In the genomic region with DNA sequence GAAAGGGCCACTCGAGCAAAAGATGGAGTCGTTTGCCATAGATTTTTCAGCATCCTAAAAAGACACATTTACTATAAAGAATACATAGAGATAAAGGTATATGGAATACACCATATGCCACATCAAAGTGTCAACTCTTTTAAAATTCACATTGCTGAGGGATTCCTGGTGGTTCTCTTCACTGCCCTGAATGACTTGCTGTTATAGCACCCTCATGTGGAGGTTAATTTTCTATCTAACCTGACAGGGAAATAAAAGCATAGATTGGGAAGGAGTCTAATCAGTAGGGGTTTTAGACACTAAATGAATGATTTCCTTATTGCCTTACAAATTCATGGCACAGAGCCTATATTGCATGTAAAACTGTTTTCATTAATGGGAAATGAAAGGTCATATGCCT, we compare ENCODE assay signal across 10 cellular contexts. TPM values are rescaled to one million over a fixed set of nuclear protein-coding genes. Genes with fewer than 3 reads are reported as not detected.
A peak's percentile ranks its signal among the peaks of the same experiment; 100 is the strongest.
DNase-seq lines count a peak whose midpoint lies in the region; ATAC-seq and TF ChIP-seq lines count a peak whose summit lies in the region.
"Had no signal": no experiment of that assay in that cellular context is flagged by ENCODE, and none has a peak within 500 bp of the region (broad histone marks: within the 10 kb centered on the region; RNA-seq: fewer than 3 reads in every experiment).

No MANE protein-coding gene starts in this region.

- no peaks in the 10 kb centered on the region for H3K36me3 ChIP-seq in breast epithelium
- H3K36me3 ChIP-seq in smooth muscle cell (ENCODE audit: low read depth): no peaks in the 10 kb centered on the region
- no peaks in the 10 kb centered on the region for H3K36me3 ChIP-seq in esophagus muscularis mucosa

- H3K79me2 ChIP-seq in smooth muscle cell (ENCODE audit: low read depth): no peaks in the 10 kb centered on the region

- no peak overlapping the region for H3K4me3 Mint-ChIP-seq in MCF 10A (ENCODE audit: unreplicated experiment)

- H3K9me3 ChIP-seq in breast epithelium (no peaks in the 10 kb centered on the region), smooth muscle cell (replicated peaks; ENCODE audit: low read depth) (no peaks in the 10 kb centered on the region), esophagus muscularis mucosa (no peaks in the 10 kb centered on the region)

- POLR2A ChIA-PET in MCF 10A (lab: Yijun Ruan, JAX): no interaction called here

- CTCF ChIA-PET in MCF 10A (lab: Yijun Ruan, JAX): no interaction called here

- H3K4me1 ChIP-seq in breast epithelium (no peaks in the 10 kb centered on the region), smooth muscle cell (ENCODE audit: low read depth) (no peaks in the 10 kb centered on the region), esophagus muscularis mucosa (peaks cover 0 to 13% (median 9%) of the 10 kb centered on the region in 4 donors)

- intact Hi-C loops in MCF 10A (cut with micrococcal nuclease): loop anchor here (2.0 to 5.0 kb wide), 2 partner anchors 199 to 312 kb away; no protein-coding TSS in a partner anchor
- intact Hi-C loops in breast epithelium (cut with DNase I; ENCODE audit: low total_unique reads): no loop called here
- intact Hi-C loops in esophagus muscularis mucosa (cut with DNase I): no loop called here

- peak overlapping the region; percentile 42 for H3K27ac Mint-ChIP-seq in MCF 10A (ENCODE audit: low read depth, unreplicated experiment)

- TF ChIP-seq POLR2A in breast epithelium (IDR thresholded peaks at IDR 0.05) (no peak), esophagus muscularis mucosa (IDR thresholded peaks at IDR 0.05; ENCODE audit: low read depth) (no peak)

- H3K4me2 ChIP-seq in smooth muscle cell: no peak overlapping the region

- H4K20me1 ChIP-seq in smooth muscle cell (ENCODE audit: low read depth): no peaks in the 10 kb centered on the region

- no peaks in the 10 kb centered on the region for H3K27me3 Mint-ChIP-seq in MCF 10A (ENCODE audit: insufficient read depth, unreplicated experiment)

- DNase-seq in MCF 10A (ENCODE audit: unreplicated experiment) (peak; percentile 36), breast epithelium (ENCODE audit: low spot score in 2 of 2) (no peak), NCI-H2196 (lab: John Stamatoyannopoulos, UW; ENCODE audit: unreplicated experiment) (peak; percentile 23), dermis blood vessel endothelial cell (peak; percentile 30), smooth muscle cell (lab: John Stamatoyannopoulos, UW; ENCODE audit: unreplicated experiment) (no peak), esophagus muscularis mucosa (ENCODE audit: extremely low spot score) (no peak), T-helper 9 cell (no peak)
- DNase-seq: NCI-H1048 had no signal

- H3K4me1 Mint-ChIP-seq in MCF 10A (ENCODE audit: insufficient read depth, unreplicated experiment): no peaks in the 10 kb centered on the region

- no TSS peak for BruUV-seq in MCF 10A (replicated peaks; lab: Mats Ljungman, UMichigan)

- 60% methylated on average over 2 of the region's 2 CpGs for WGBS in smooth muscle cell (ENCODE audit: low lambda C conversion rate)
- WGBS in esophagus muscularis mucosa: 78% methylated on average over 2 of the region's 2 CpGs

- H3K27ac ChIP-seq in breast epithelium (no peak overlapping the region), smooth muscle cell (ENCODE audit: low read depth) (no peak overlapping the region), esophagus muscularis mucosa (replicated peaks in 1 of 4) (no peak overlapping the region)

- peak; percentile 18 for TF ChIP-seq CTCF in MCF 10A (IDR thresholded peaks at IDR 0.05; ENCODE audit: unreplicated experiment)
- TF ChIP-seq CTCF in breast epithelium (IDR thresholded peaks at IDR 0.05): no peak
- TF ChIP-seq CTCF in smooth muscle cell (IDR thresholded peaks at IDR 0.05; ENCODE audit: borderline replicate concordance, insufficient read depth, poor library complexity, severe bottlenecking): peak; percentile 18
- TF ChIP-seq CTCF in esophagus muscularis mucosa (IDR thresholded peaks at IDR 0.05): peak in 1 of 3 experiments; percentile 11

- H3K36me3 Mint-ChIP-seq in MCF 10A (ENCODE audit: insufficient read depth, unreplicated experiment): no peaks in the 10 kb centered on the region

- no peak overlapping the region for H2AFZ ChIP-seq in smooth muscle cell (ENCODE audit: low read depth)

- no peaks in the 10 kb centered on the region for H3F3A ChIP-seq in smooth muscle cell (ENCODE audit: low read depth)

- no peaks in the 10 kb centered on the region for H3K27me3 ChIP-seq in breast epithelium
- H3K27me3 ChIP-seq in smooth muscle cell (ENCODE audit: low read depth): peaks cover 10% of the 10 kb centered on the region
- H3K27me3 ChIP-seq in esophagus muscularis mucosa: no peaks in the 10 kb centered on the region

- H3K4me3 ChIP-seq in breast epithelium: no peak overlapping the region
- H3K4me3 ChIP-seq in smooth muscle cell: no peak overlapping the region
- no peak overlapping the region for H3K4me3 ChIP-seq in esophagus muscularis mucosa

- no peak overlapping the region for H3K9ac ChIP-seq in smooth muscle cell (ENCODE audit: low read depth)

- no peak for TF ChIP-seq EP300 in esophagus muscularis mucosa (IDR thresholded peaks at IDR 0.05)

- ATAC-seq in HG02623 (IDR thresholded peaks at IDR 0.05; ENCODE audit: unreplicated experiment): no peak
- ATAC-seq: esophagus mucosa had no signal

- H3K9me3 Mint-ChIP-seq in MCF 10A (ENCODE audit: unreplicated experiment): no peaks in the 10 kb centered on the region

RNA-seq across cellular contexts. Expression of a gene that starts 25.9 kb away (rescaled TPM):
- total RNA-seq in MCF 10A (2022) (0.81 and 0.91 TPM in 2 replicates), breast epithelium (1 to 10 TPM in 1 of 3 donors, under 1 TPM in 2; 0.32 to 2.2 (median 0.33) TPM), dermis blood vessel endothelial cell (0.34 and 0.65 TPM in 2 replicates), smooth muscle cell (0.22 and 2.0 TPM in 2 replicates), esophagus muscularis mucosa (10 to 100 TPM in 3 of 4 donors, 1 to 10 TPM in 1; 8.7 to 16.6 (median 13.1) TPM)
- 0.33 and 0.63 TPM in 2 replicates for polyA plus RNA-seq in smooth muscle cell

Comparison
In these comparisons a context has a peak if more than half of its experiments do, and no peak if none do; other contexts are left out.
1. DNase-seq: peak in MCF 10A (single experiment), NCI-H2196 (single experiment) and dermis blood vessel endothelial cell (single experiment); none in breast epithelium (0 of 2), smooth muscle cell (single experiment), esophagus muscularis mucosa (single experiment) and T-helper 9 cell (single experiment).
2. CTCF ChIP-seq: peak in MCF 10A (single experiment) and smooth muscle cell (single experiment); none in breast epithelium (0 of 3).